Comparison of ENCODE assay signal across 8 cellular contexts in genomic region chr4:153471071-153471690, GRCh38. TPM values are rescaled to one million over a fixed set of nuclear protein-coding genes. Genes with fewer than 3 reads are reported as not detected.
A peak's percentile ranks its signal among the peaks of the same experiment; 100 is the strongest.
DNase-seq lines count a peak whose midpoint lies in the region; ATAC-seq, FAIRE-seq and TF ChIP-seq lines count a peak whose summit lies in the region.
"Not testable (repeated sequence)": the region's sequence is repeated elsewhere in the genome, so short reads cannot be mapped to it uniquely, and the experiment has no call there.

No MANE protein-coding gene starts in this region.

- H3K36me3 Mint-ChIP-seq in CD14-positive monocyte, result peaks cover 54 to 56% of the 10 kb centered on the region in 2 donors
- H3K36me3 Mint-ChIP-seq in activated CD4-positive, alpha-beta memory T cell treated with anti-CD3 and anti-CD28 coated beads, Interleukin-2, amount 10 ng/mL, durations not matched to agents 7 days and 5 days (ENCODE audit: low read depth), result peaks cover 53% of the 10 kb centered on the region
- peaks cover 26% of the 10 kb centered on the region for H3K36me3 Mint-ChIP-seq in activated naive CD4-positive, alpha-beta T cell treated with anti-CD3 and anti-CD28 coated beads, Interleukin-2, amount 50 U/mL, for 24 hours
- peaks cover 58% of the 10 kb centered on the region for H3K36me3 Mint-ChIP-seq in effector memory CD8-positive, alpha-beta T cell (ENCODE audit: insufficient read depth)
- H3K36me3 Mint-ChIP-seq in natural killer cell treated with Interleukin-12 subunit alpha and Interleukin-12 subunit beta and Interleukin-15 and Interleukin-18, amount 100 ng/mL, for 72 hours, result peaks cover 24% of the 10 kb centered on the region

- not testable (repeated sequence) for H3K4me3 ChIP-seq in RWPE2 (ENCODE audit: severe bottlenecking)

- H3K27ac ChIP-seq in RWPE2 (ENCODE audit: poor library complexity, severe bottlenecking), result peak overlapping the region; percentile 28

- peak overlapping the region; percentile 26 to 81 (median 75) for H3K27ac Mint-ChIP-seq in CD14-positive monocyte
- H3K27ac Mint-ChIP-seq in activated CD4-positive, alpha-beta memory T cell treated with anti-CD3 and anti-CD28 coated beads, Interleukin-2, amount 10 ng/mL, durations not matched to agents 7 days and 5 days, result peak overlapping the region; percentile 81
- H3K27ac Mint-ChIP-seq in activated naive CD4-positive, alpha-beta T cell treated with anti-CD3 and anti-CD28 coated beads, Interleukin-2, amount 50 U/mL, for 24 hours, result peak overlapping the region; percentile 98
- H3K27ac Mint-ChIP-seq in effector memory CD8-positive, alpha-beta T cell, result peak overlapping the region; percentile 94 to 95
- peak overlapping the region; percentile 82 to 88 for H3K27ac Mint-ChIP-seq in natural killer cell treated with Interleukin-12 subunit alpha and Interleukin-12 subunit beta and Interleukin-15 and Interleukin-18, amount 100 ng/mL, for 72 hours
- H3K27ac Mint-ChIP-seq in stimulated activated naive CD8-positive, alpha-beta T cell treated with anti-CD3 and anti-CD28 coated beads, Interleukin-15, amount 100 ng/mL, for 72 hours, result peak overlapping the region; percentile 95 to 97

- not testable (repeated sequence) for DNase-seq in CD14-positive monocyte (ENCODE audit: low spot score); GM12891 (ENCODE audit: insufficient read length, low spot score); RWPE2 (ENCODE audit: low spot score); activated CD4-positive, alpha-beta memory T cell treated with anti-CD3 and anti-CD28 coated beads, Interleukin-2, amount 10 ng/mL, durations not matched to agents 7 days and 5 days; effector memory CD8-positive, alpha-beta T cell; natural killer cell treated with Interleukin-12 subunit alpha and Interleukin-12 subunit beta and Interleukin-15 and Interleukin-18, amount 100 ng/mL, for 72 hours (ENCODE audit: low spot score); stimulated activated naive CD8-positive, alpha-beta T cell treated with anti-CD3 and anti-CD28 coated beads, Interleukin-15, amount 100 ng/mL, for 72 hours

- peaks cover 62% of the 10 kb centered on the region for H3K4me1 Mint-ChIP-seq in CD14-positive monocyte
- H3K4me1 Mint-ChIP-seq in activated CD4-positive, alpha-beta memory T cell treated with anti-CD3 and anti-CD28 coated beads, Interleukin-2, amount 10 ng/mL, durations not matched to agents 7 days and 5 days, result peaks cover 62% of the 10 kb centered on the region
- peaks cover 80% of the 10 kb centered on the region for H3K4me1 Mint-ChIP-seq in activated naive CD4-positive, alpha-beta T cell treated with anti-CD3 and anti-CD28 coated beads, Interleukin-2, amount 50 U/mL, for 24 hours
- H3K4me1 Mint-ChIP-seq in effector memory CD8-positive, alpha-beta T cell (ENCODE audit: low read depth in 2 of 2), result peaks cover 56 to 76% of the 10 kb centered on the region in 2 donors
- H3K4me1 Mint-ChIP-seq in natural killer cell treated with Interleukin-12 subunit alpha and Interleukin-12 subunit beta and Interleukin-15 and Interleukin-18, amount 100 ng/mL, for 72 hours (ENCODE audit: low read depth in 2 of 2), result peaks cover 60 to 63% of the 10 kb centered on the region in 2 donors
- H3K4me1 Mint-ChIP-seq in stimulated activated naive CD8-positive, alpha-beta T cell treated with anti-CD3 and anti-CD28 coated beads, Interleukin-15, amount 100 ng/mL, for 72 hours, result peaks cover 64% of the 10 kb centered on the region

- not testable (repeated sequence) for TF ChIP-seq CTCF in CD14-positive monocyte (IDR thresholded peaks at IDR 0.05); RWPE2 (IDR thresholded peaks at IDR 0.05; ENCODE audit: poor library complexity, severe bottlenecking)

- POLR2A ChIA-PET in activated CD4-positive, alpha-beta memory T cell treated with anti-CD3 and anti-CD28 coated beads, Interleukin-2, amount 10 ng/mL, durations not matched to agents 7 days and 5 days (lab: Charles Lee), result interaction anchor here (1.5 to 7.1 kb wide), 5 partner anchors 17 to 59 kb away, joined by 5 to 98 read pairs (median 25); no protein-coding TSS in a partner anchor

- intact Hi-C loops in CD14-positive monocyte (cut with micrococcal nuclease), result not testable (repeated sequence)

- not testable (repeated sequence) for H3K4me3 Mint-ChIP-seq in CD14-positive monocyte
- H3K4me3 Mint-ChIP-seq in activated CD4-positive, alpha-beta memory T cell treated with anti-CD3 and anti-CD28 coated beads, Interleukin-2, amount 10 ng/mL, durations not matched to agents 7 days and 5 days, result peak overlapping the region; percentile 35
- peak overlapping the region; percentile 92 for H3K4me3 Mint-ChIP-seq in activated naive CD4-positive, alpha-beta T cell treated with anti-CD3 and anti-CD28 coated beads, Interleukin-2, amount 50 U/mL, for 24 hours
- peak overlapping the region; percentile 93 to 95 for H3K4me3 Mint-ChIP-seq in effector memory CD8-positive, alpha-beta T cell
- peak overlapping the region; percentile 70 for H3K4me3 Mint-ChIP-seq in natural killer cell treated with Interleukin-12 subunit alpha and Interleukin-12 subunit beta and Interleukin-15 and Interleukin-18, amount 100 ng/mL, for 72 hours
- peak overlapping the region; percentile 97 to 98 for H3K4me3 Mint-ChIP-seq in stimulated activated naive CD8-positive, alpha-beta T cell treated with anti-CD3 and anti-CD28 coated beads, Interleukin-15, amount 100 ng/mL, for 72 hours

- not testable (repeated sequence) for H3K27me3 Mint-ChIP-seq in CD14-positive monocyte (ENCODE audit: low read depth in 3 of 3); activated CD4-positive, alpha-beta memory T cell treated with anti-CD3 and anti-CD28 coated beads, Interleukin-2, amount 10 ng/mL, durations not matched to agents 7 days and 5 days; activated naive CD4-positive, alpha-beta T cell treated with anti-CD3 and anti-CD28 coated beads, Interleukin-2, amount 50 U/mL, for 24 hours; effector memory CD8-positive, alpha-beta T cell; natural killer cell treated with Interleukin-12 subunit alpha and Interleukin-12 subunit beta and Interleukin-15 and Interleukin-18, amount 100 ng/mL, for 72 hours; stimulated activated naive CD8-positive, alpha-beta T cell treated with anti-CD3 and anti-CD28 coated beads, Interleukin-15, amount 100 ng/mL, for 72 hours

- not testable (repeated sequence) for H3K27me3 ChIP-seq in RWPE2 (ENCODE audit: insufficient read depth, poor library complexity, severe bottlenecking)

- CTCF ChIA-PET in activated CD4-positive, alpha-beta memory T cell treated with anti-CD3 and anti-CD28 coated beads, Interleukin-2, amount 10 ng/mL, durations not matched to agents 7 days and 5 days (lab: Charles Lee), result not testable (repeated sequence)

- H3K9me3 ChIP-seq in RWPE2 (ENCODE audit: severe bottlenecking), result not testable (repeated sequence)

- peak; percentile 16 for FAIRE-seq in GM12891 (lab: Jason Lieb, UNC)

- not testable (repeated sequence) for TF ChIP-seq POLR2A in GM12891 (IDR thresholded peaks at IDR 0.05; ENCODE audit: low read depth, low read length)

- ATAC-seq in RWPE2 (ENCODE audit: low read depth); effector memory CD8-positive, alpha-beta T cell (replicated peaks); natural killer cell treated with Interleukin-12 subunit alpha and Interleukin-12 subunit beta and Interleukin-15 and Interleukin-18, amount 100 ng/mL, for 72 hours; stimulated activated naive CD8-positive, alpha-beta T cell treated with anti-CD3 and anti-CD28 coated beads, Interleukin-15, amount 100 ng/mL, for 72 hours: not testable (repeated sequence)

- peaks cover 32% of the 10 kb centered on the region for H3K4me1 ChIP-seq in RWPE2 (ENCODE audit: insufficient read depth, poor library complexity, severe bottlenecking)

- not testable (repeated sequence) for H3K9me3 Mint-ChIP-seq in CD14-positive monocyte; activated CD4-positive, alpha-beta memory T cell treated with anti-CD3 and anti-CD28 coated beads, Interleukin-2, amount 10 ng/mL, durations not matched to agents 7 days and 5 days; activated naive CD4-positive, alpha-beta T cell treated with anti-CD3 and anti-CD28 coated beads, Interleukin-2, amount 50 U/mL, for 24 hours; effector memory CD8-positive, alpha-beta T cell; natural killer cell treated with Interleukin-12 subunit alpha and Interleukin-12 subunit beta and Interleukin-15 and Interleukin-18, amount 100 ng/mL, for 72 hours; stimulated activated naive CD8-positive, alpha-beta T cell treated with anti-CD3 and anti-CD28 coated beads, Interleukin-15, amount 100 ng/mL, for 72 hours

- H3K36me3 ChIP-seq in RWPE2 (ENCODE audit: low read depth), result not testable (repeated sequence)

RNA-seq across cellular contexts. Expression of gene TMEM131L, which starts 5.0 kb away (rescaled TPM):
- 10 to 100 TPM; 11.2 to 26.0 TPM for polyA plus RNA-seq in CD14-positive monocyte
- polyA plus RNA-seq in GM12891 (2012; ENCODE audit: low read depth, missing spikeins), result 50.3 TPM
- 10 to 100 TPM; 25.2 to 26.3 TPM for total RNA-seq in activated CD4-positive, alpha-beta memory T cell treated with anti-CD3 and anti-CD28 coated beads, Interleukin-2, amount 10 ng/mL, durations not matched to agents 7 days and 5 days
- total RNA-seq in natural killer cell treated with Interleukin-12 subunit alpha and Interleukin-12 subunit beta and Interleukin-15 and Interleukin-18, amount 100 ng/mL, for 72 hours, result 10 to 100 TPM; 35.8 to 42.3 TPM
